1 cellular context compared by ENCODE assay signal in genomic region chr17:30074254-30074653, GRCh38.
TF ChIP-seq lines count a peak whose summit lies in the region.

No MANE protein-coding gene starts in this region.

TF ChIP-seq in HepG2, 621 proteins besides CTCF, POLR2A, EP300 and RAD21 (continued from another document):
- no peak for TF ChIP-seq ZNF609 (CRISPR knock-in tag; IDR thresholded peaks at IDR 0.05; ENCODE audit: borderline replicate concordance)
- no peak for TF ChIP-seq RARG (CRISPR knock-in tag; IDR thresholded peaks at IDR 0.05; ENCODE audit: low read depth)
